17 cellular contexts compared by ENCODE assay signal in genomic region chr3:37443363-37444035, GRCh38. TPM values are rescaled to one million over a fixed set of nuclear protein-coding genes. Genes with fewer than 3 reads are reported as not detected.
"Had no signal": no experiment of that assay in that cellular context is flagged by ENCODE, and none has a peak within 500 bp of the region (broad histone marks: within the 10 kb centered on the region; RNA-seq: fewer than 3 reads in every experiment).

No MANE protein-coding gene starts in this region.

- H3K4me3 Mint-ChIP-seq: activated CD8-positive, alpha-beta T cell treated with anti-CD3 and anti-CD28 coated beads for 36 hours; central memory CD8-positive, alpha-beta T cell; neural crest cell; stimulated activated naive CD8-positive, alpha-beta T cell treated with anti-CD3 and anti-CD28 coated beads, Interleukin-15, Interleukin-2, amounts not matched to agents 100 ng/mL and 50 ng/mL, for 24 hours had no signal

- H3K9me3 ChIP-seq: psoas muscle had no signal

- H3K4me1 ChIP-seq: psoas muscle had no signal

- H3K4me3 ChIP-seq: coronary artery, lung, psoas muscle had no signal

- H3K27ac Mint-ChIP-seq: activated CD8-positive, alpha-beta T cell treated with anti-CD3 and anti-CD28 coated beads for 36 hours; activated naive CD4-positive, alpha-beta T cell treated with anti-CD3 and anti-CD28 coated beads, Interleukin-2, amount 50 U/mL, for 72 hours; stimulated activated naive CD8-positive, alpha-beta T cell treated with anti-CD3 and anti-CD28 coated beads, Interleukin-15, Interleukin-2, amounts not matched to agents 100 ng/mL and 50 ng/mL, for 24 hours had no signal

- H3K4me1 Mint-ChIP-seq: central memory CD8-positive, alpha-beta T cell; neural crest cell had no signal

- H3K9me3 Mint-ChIP-seq: activated CD8-positive, alpha-beta T cell treated with anti-CD3 and anti-CD28 coated beads for 36 hours; activated naive CD4-positive, alpha-beta T cell treated with anti-CD3 and anti-CD28 coated beads, Interleukin-2, amount 50 U/mL, for 72 hours; central memory CD8-positive, alpha-beta T cell; neural crest cell; stimulated activated naive CD8-positive, alpha-beta T cell treated with anti-CD3 and anti-CD28 coated beads, Interleukin-15, Interleukin-2, amounts not matched to agents 100 ng/mL and 50 ng/mL, for 24 hours had no signal

- ATAC-seq: activated CD8-positive, alpha-beta T cell treated with anti-CD3 and anti-CD28 coated beads for 36 hours; activated naive CD4-positive, alpha-beta T cell treated with anti-CD3 and anti-CD28 coated beads, Interleukin-2, amount 50 U/mL, for 72 hours; psoas muscle; sciatic nerve had no signal

- DNase-seq: activated CD4-positive, alpha-beta T cell treated with anti-CD3 and anti-CD28 coated beads for 48 hours; activated CD8-positive, alpha-beta memory T cell treated with anti-CD3 and anti-CD28 coated beads, Interleukin-2, amount 50 U/mL, for 4 hours; activated CD8-positive, alpha-beta T cell treated with anti-CD3 and anti-CD28 coated beads for 36 hours; activated gamma-delta T cell; activated T-cell treated with anti-CD3 and anti-CD28 coated beads, Interleukin-2, amount 50 U/mL, for 48 hours; amniotic stem cell; effector CD4-positive, alpha-beta T cell; foreskin fibroblast; psoas muscle; T-helper 2 cell had no signal

- H3K27ac ChIP-seq: coronary artery, psoas muscle had no signal

RNA-seq across cellular contexts. Expression of gene ITGA9, which starts 8.4 kb away (rescaled TPM):
- total RNA-seq: activated CD8-positive, alpha-beta T cell treated with anti-CD3 and anti-CD28 coated beads for 36 hours had no signal
